8 cellular contexts compared by ENCODE assay signal in the genomic region with DNA sequence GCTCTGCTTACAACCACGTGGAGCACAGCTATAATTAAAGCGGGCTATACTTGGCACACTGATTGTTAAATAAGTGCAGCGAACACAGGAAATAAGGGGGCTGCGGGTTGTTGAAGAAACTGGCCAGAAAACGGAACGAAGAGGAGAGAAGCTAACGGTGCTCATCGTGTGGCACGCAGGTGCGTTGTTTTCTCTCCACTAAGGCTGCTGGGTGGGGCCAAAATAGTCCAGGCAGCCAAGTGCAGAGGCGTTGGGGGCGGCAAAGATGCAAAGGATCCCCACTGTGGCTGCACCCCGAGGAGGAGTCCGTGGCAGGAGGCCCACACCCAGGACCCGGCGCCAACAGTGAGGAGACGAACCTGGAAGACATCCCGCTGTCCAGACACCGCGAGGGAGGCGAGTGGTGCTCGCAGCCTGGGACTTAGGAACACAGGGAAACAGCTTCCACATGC. TPM values are rescaled to one million over a fixed set of nuclear protein-coding genes. Genes with fewer than 3 reads are reported as not detected.
DNase-seq lines count a peak whose midpoint lies in the region; ATAC-seq and TF ChIP-seq lines count a peak whose summit lies in the region.

No MANE protein-coding gene starts in this region.

- H3K36me3 ChIP-seq in thymus (ENCODE audit: control insufficient read depth, insufficient read depth) (no peaks in the 10 kb centered on the region), gastrocnemius medialis (no peaks in the 10 kb centered on the region)

- TF ChIP-seq CTCF in gastrocnemius medialis (IDR thresholded peaks at IDR 0.05 in 4 of 5, conservative IDR thresholded peaks at IDR 0.05 in 1 of 5), result no peak

- H3K4me3 Mint-ChIP-seq in T-helper 2 cell treated with Interferon-gamma antibody and Interleukin-4, amounts not matched to agents 5 μg/mL and 100 μg/mL, for 36 hours, result peak overlapping the region; percentile 14

- peak overlapping the region; percentile 36 for H3K27ac ChIP-seq in thymus (ENCODE audit: low read depth)
- no peak overlapping the region for H3K27ac ChIP-seq in gastrocnemius medialis

- ATAC-seq in Right ventricle myocardium superior (ENCODE audit: poor library complexity) (peak; percentile 2), HG02885 (IDR thresholded peaks at IDR 0.05; ENCODE audit: poor library complexity, unreplicated experiment) (peak; percentile 90), gastrocnemius medialis (no peak)

- H3K4me1 ChIP-seq in thymus (ENCODE audit: control insufficient read depth, insufficient read depth, low read length), result no peaks in the 10 kb centered on the region
- H3K4me1 ChIP-seq in gastrocnemius medialis, result peaks cover 0 to 9% of the 10 kb centered on the region in 2 donors

- WGBS in thymus, result 53% methylated on average over 22 of the region's 22 CpGs

- no peak for TF ChIP-seq POLR2A in gastrocnemius medialis (IDR thresholded peaks at IDR 0.05)

- H3K9me3 ChIP-seq in thymus (ENCODE audit: control insufficient read depth) (no peaks in the 10 kb centered on the region), gastrocnemius medialis (no peaks in the 10 kb centered on the region)

- intact Hi-C loops in Right ventricle myocardium superior (cut with DNase I), result no loop called here
- intact Hi-C loops in cardiac septum (cut with DNase I), result no loop called here
- intact Hi-C loops in gastrocnemius medialis (cut with DNase I; ENCODE audit: low total_unique reads), result no loop called here

- H3K27ac Mint-ChIP-seq in T-helper 2 cell treated with Interferon-gamma antibody and Interleukin-4, amounts not matched to agents 5 μg/mL and 100 μg/mL, for 36 hours, result no peak overlapping the region

- no peaks in the 10 kb centered on the region for H3K27me3 Mint-ChIP-seq in T-helper 2 cell treated with Interferon-gamma antibody and Interleukin-4, amounts not matched to agents 5 μg/mL and 100 μg/mL, for 36 hours (ENCODE audit: low read depth)

- no peaks in the 10 kb centered on the region for H3K36me3 Mint-ChIP-seq in T-helper 2 cell treated with Interferon-gamma antibody and Interleukin-4, amounts not matched to agents 5 μg/mL and 100 μg/mL, for 36 hours (ENCODE audit: low read depth)

- no peak for DNase-seq in Right ventricle myocardium superior
- DNase-seq in cardiac septum (ENCODE audit: low spot score), result no peak
- no peak for DNase-seq in T-helper 2 cell treated with Interferon-gamma antibody and Interleukin-4, amounts not matched to agents 5 μg/mL and 100 μg/mL, for 36 hours (ENCODE audit: low spot score)
- no peak for DNase-seq in gastrocnemius medialis
- no peak for DNase-seq in NCI-H1694 treated with DMSO at 0.1 percent for 48 hours (lab: John Stamatoyannopoulos, UW)
- DNase-seq in central memory CD4-positive, alpha-beta T cell, result no peak

- in situ Hi-C loops in gastrocnemius medialis (cut with MboI; ENCODE audit: low sequenced_read_pairs in 4 of 4), result no loop called here

- H3K4me3 ChIP-seq in thymus (ENCODE audit: low read length) (peak overlapping the region; percentile 29), gastrocnemius medialis (no peak overlapping the region)

- no peaks in the 10 kb centered on the region for H3K27me3 ChIP-seq in thymus (ENCODE audit: control insufficient read depth, insufficient read depth)
- H3K27me3 ChIP-seq in gastrocnemius medialis, result no peaks in the 10 kb centered on the region

- no peaks in the 10 kb centered on the region for H3K9me3 Mint-ChIP-seq in T-helper 2 cell treated with Interferon-gamma antibody and Interleukin-4, amounts not matched to agents 5 μg/mL and 100 μg/mL, for 36 hours

- no peaks in the 10 kb centered on the region for H3K4me1 Mint-ChIP-seq in T-helper 2 cell treated with Interferon-gamma antibody and Interleukin-4, amounts not matched to agents 5 μg/mL and 100 μg/mL, for 36 hours (ENCODE audit: low read depth)

RNA-seq across cellular contexts. Expression of gene ARL11, which starts 8.1 kb away (rescaled TPM):
- total RNA-seq in Right ventricle myocardium superior (0.38 TPM), cardiac septum (0.27 TPM), gastrocnemius medialis (under 1 TPM; 0.10 to 0.20 (median 0.12) TPM)
- polyA plus RNA-seq in thymus, result 2.7 TPM

RNA-seq across cellular contexts. Expression of gene RCBTB1, which starts 34.8 kb away (rescaled TPM):
- total RNA-seq in Right ventricle myocardium superior (21.0 TPM), cardiac septum (15.9 TPM), gastrocnemius medialis (10 to 100 TPM in 1 of 4 donors, 1 to 10 TPM in 3; 5.3 to 14.4 (median 5.7) TPM)
- 34.7 TPM for polyA plus RNA-seq in thymus

Comparison
In these comparisons a context has a peak if more than half of its experiments do, and no peak if none do; other contexts are left out.
1. ATAC-seq: peak in Right ventricle myocardium superior (single experiment) and HG02885 (single experiment); none in gastrocnemius medialis (0 of 2).